ENCODE assay signal across 30 cellular contexts in genomic region chr15:50257206-50257735, GRCh38. TPM values are rescaled to one million over a fixed set of nuclear protein-coding genes. Genes with fewer than 3 reads are reported as not detected.
DNase-seq lines count a peak whose midpoint lies in the region; ATAC-seq, FAIRE-seq and TF ChIP-seq lines count a peak whose summit lies in the region.
"Had no signal": no experiment of that assay in that cellular context is flagged by ENCODE, and none has a peak within 500 bp of the region (broad histone marks: within the 10 kb centered on the region; RNA-seq: fewer than 3 reads in every experiment).

No MANE protein-coding gene starts in this region.

- H3K4me2 ChIP-seq in A549 = peak overlapping the region; percentile 52

- no peak for TF ChIP-seq RAD21 in A549 (conservative IDR thresholded peaks at IDR 0.05 in 1 of 2, IDR thresholded peaks at IDR 0.05 in 1 of 2)

- H3K4me3 ChIP-seq in A549 = no peak overlapping the region
- no peak overlapping the region for H3K4me3 ChIP-seq in SJCRH30
- H3K4me3 ChIP-seq: left lung had no signal

- CTCF ChIA-PET in A549 (lab: Yijun Ruan, JAX) = interaction anchor here (0.6 to 2.1 kb wide), 6 partner anchors 9 to 1895 kb away, joined by 3 to 10 read pairs (median 4); no protein-coding TSS in a partner anchor

- POLR2A ChIA-PET in A549 (lab: Yijun Ruan, JAX) = no interaction called here

- no peaks in the 10 kb centered on the region for H3K36me3 ChIP-seq in SJCRH30
- H3K36me3 ChIP-seq: left lung had no signal

- WGBS in A549 (ENCODE audit: missing lambda C conversion rate) = 81% methylated on average over 9 of the region's 9 CpGs

- no peak for TF ChIP-seq EP300 in A549 (IDR thresholded peaks at IDR 0.05)

- H3K9me3 ChIP-seq in A549 (no peaks in the 10 kb centered on the region), SJCRH30 (replicated peaks) (no peaks in the 10 kb centered on the region)
- H3K9me3 ChIP-seq: Caco-2, left lung had no signal

- no peak for FAIRE-seq in A549 (lab: Jason Lieb, UNC)
- FAIRE-seq: G401.6 had no signal

- TF ChIP-seq POLR2A in A549 (IDR thresholded peaks at IDR 0.05; ENCODE audit: low read length) = no peak

- TF ChIP-seq CTCF in A549 (IDR thresholded peaks at IDR 0.05) = no peak
- no peak for TF ChIP-seq CTCF in C4-2B (conservative IDR thresholded peaks at IDR 0.05)

- peak overlapping the region; percentile 22 to 44; a peak in 4 of 6 replicates for H3K27ac ChIP-seq in A549
- H3K27ac ChIP-seq in C4-2B = peak overlapping the region; percentile 67
- H3K27ac ChIP-seq in SJCRH30 = peak overlapping the region; percentile 66

- H3K4me1 ChIP-seq in A549 (peaks cover 35% of the 10 kb centered on the region), SJCRH30 (peaks cover 28% of the 10 kb centered on the region)

- no peak for ATAC-seq in A549
- ATAC-seq in HG03095 (IDR thresholded peaks at IDR 0.05; ENCODE audit: unreplicated experiment) = no peak
- ATAC-seq: effector memory CD8-positive, alpha-beta T cell; T-cell; WTC11 had no signal

- H3K27me3 ChIP-seq in SJCRH30 = no peaks in the 10 kb centered on the region
- H3K27me3 ChIP-seq: left lung had no signal

- DNase-seq in A549 (ENCODE audit: low read depth in 1 of 2, low spot score in 1 of 2) (no peak), SJCRH30 (no peak), islet precursor cell (peak; percentile 33), NCI-H146 (lab: John Stamatoyannopoulos, UW) (no peak), NCI-H1417 treated with DMSO at 0.1 percent for 48 hours (lab: John Stamatoyannopoulos, UW) (no peak)
- DNase-seq in stimulated activated CD4-positive, alpha-beta T cell treated with anti-CD3 and anti-CD28 coated beads, Interleukin-4, amount 100 ng/mL, for 24 hours = no peak
- DNase-seq: activated CD4-positive, alpha-beta T cell treated with anti-CD3 and anti-CD28 coated beads, Interleukin-2, amount 50 U/mL, for 4 hours; activated CD8-positive, alpha-beta memory T cell treated with anti-CD3 and anti-CD28 coated beads, Interleukin-2, amount 50 U/mL, for 48 hours; C1 segment of cervical spinal cord; Caco-2; central memory CD4-positive, alpha-beta T cell; DMS79; effector memory CD8-positive, alpha-beta T cell; left lung; mesendoderm; NCI-H1048; occipital lobe; RPMI8226; stimulated activated CD4-positive, alpha-beta T cell treated with anti-CD3 and anti-CD28 coated beads, Interleukin-4, amount 100 ng/mL, for 1 hour; T-cell had no signal

TF ChIP-seq in A549, 52 proteins besides CTCF, POLR2A, EP300 and RAD21:
- TF ChIP-seq ATOH8 (CRISPR knock-in tag; IDR thresholded peaks at IDR 0.05; ENCODE audit: low read depth) (no peak), EHF (CRISPR knock-in tag; IDR thresholded peaks at IDR 0.05) (no peak), TP53 (CRISPR knock-in tag; IDR thresholded peaks at IDR 0.05) (no peak), KDM5A (IDR thresholded peaks at IDR 0.05) (no peak), HOXB5 (CRISPR knock-in tag; IDR thresholded peaks at IDR 0.05) (no peak), ZSCAN20 (CRISPR knock-in tag; IDR thresholded peaks at IDR 0.05) (no peak), RFX5 (IDR thresholded peaks at IDR 0.05) (no peak), REST (IDR thresholded peaks at IDR 0.05) (no peak), CBX2 (IDR thresholded peaks at IDR 0.05; ENCODE audit: borderline replicate concordance, low read depth) (no peak), JUN (IDR thresholded peaks at IDR 0.05) (no peak), FOSB (CRISPR knock-in tag; IDR thresholded peaks at IDR 0.05) (no peak), NPAS2 (CRISPR knock-in tag; IDR thresholded peaks at IDR 0.05; ENCODE audit: borderline replicate concordance) (no peak), JUNB (IDR thresholded peaks at IDR 0.05) (no peak)

RNA-seq across cellular contexts. Expression of gene HDC, which starts 8.3 kb away (rescaled TPM):
- 0.13 and 0.16 TPM in 2 replicates for polyA plus RNA-seq in A549 (2011; rRNA removed)
- polyA plus RNA-seq in A549 (2012; cell fraction: cytosol; rRNA removed) = 0.11 and 0.16 TPM in 2 replicates
- polyA plus RNA-seq in A549 (2012; cell fraction: nucleus; rRNA removed) = 0.66 and 0.92 TPM in 2 replicates
- 0.07 to 0.18 TPM (median 0.09 TPM) in 3 replicates for polyA plus RNA-seq in A549 (2017; fragmentation: RNase III; extraction: RNeasy Plus Mini Kit Qiagen cat#74134 plus additional on column Dnase treatment)
- not detected in 2 replicates for polyA minus RNA-seq in A549 (2011; rRNA and poly(A)+ RNA removed)
- not detected in 2 replicates for total RNA-seq in SJCRH30 (2014; rRNA removed; shearing (Covaris generic))
- total RNA-seq: Caco-2, epithelial cell of proximal tubule, myocyte, occipital lobe, pulmonary artery endothelial cell, SK-MEL-5, temporal lobe, WTC11 had no signal
- polyA plus RNA-seq: IgD-negative memory B cell had no signal
